ENCODE assay signal across 12 cellular contexts in genomic region chr9:91159664-91160121, GRCh38.
DNase-seq lines count a peak whose midpoint lies in the region; ATAC-seq and TF ChIP-seq lines count a peak whose summit lies in the region.
"Had no signal": no experiment of that assay in that cellular context is flagged by ENCODE, and none has a peak within 500 bp of the region (broad histone marks: within the 10 kb centered on the region; RNA-seq: fewer than 3 reads in every experiment).

No MANE protein-coding gene starts in this region.

- H3K79me1 ChIP-seq in neuronal stem cell (ENCODE audit: low read depth, low read length): no peaks in the 10 kb centered on the region

- WGBS in gastroesophageal sphincter (ENCODE audit: low coverage in 1 of 2), 2 donors: 35 to 56% methylated on average over 5 to 7 of the region's 27 CpGs
- WGBS in neuronal stem cell (ENCODE audit: extremely low coverage in 2 of 2, insufficient read length in 2 of 2, insufficient replicate concordance in 1 of 2), 2 donors: no CpG with 5 or more reads among the region's 27 CpGs

- no peak for ATAC-seq in activated T-cell treated with anti-CD3 and anti-CD28 coated beads, Interleukin-2, amount 50 U/mL, for 72 hours (replicated peaks in 1 of 2)
- ATAC-seq in gastroesophageal sphincter: peak; percentile 62
- ATAC-seq in upper lobe of right lung: peak; percentile 73
- no peak for ATAC-seq in GM19035 (IDR thresholded peaks at IDR 0.05; ENCODE audit: unreplicated experiment)
- ATAC-seq in HG02610 (IDR thresholded peaks at IDR 0.05; ENCODE audit: unreplicated experiment): no peak

- H3K4me1 ChIP-seq in gastroesophageal sphincter: peaks cover 0 to 13% (median 5%) of the 10 kb centered on the region in 3 donors
- H3K4me1 ChIP-seq in neuronal stem cell (ENCODE audit: control insufficient read depth in 2 of 2, insufficient read depth in 1 of 2, low read depth in 1 of 2, low read length in 2 of 2): peaks cover 0 to 9% of the 10 kb centered on the region in 2 donors
- H3K4me1 ChIP-seq in upper lobe of right lung: peaks cover 21% of the 10 kb centered on the region

- H3K36me3 Mint-ChIP-seq in activated T-cell treated with anti-CD3 and anti-CD28 coated beads, Interleukin-2, amount 50 U/mL, for 72 hours (ENCODE audit: insufficient read depth in 2 of 2): peaks cover 5 to 9% of the 10 kb centered on the region in 2 donors
- H3K36me3 Mint-ChIP-seq: activated naive CD8-positive, alpha-beta T cell treated with anti-CD3 and anti-CD28 coated beads for 36 hours had no signal

- no peak for DNase-seq in activated T-cell treated with anti-CD3 and anti-CD28 coated beads, Interleukin-2, amount 50 U/mL, for 72 hours
- no peak for DNase-seq in activated T-cell treated with anti-CD3 and anti-CD28 coated beads, Interleukin-2, amount 50 U/mL, for 1 hour
- no peak for DNase-seq in neuronal stem cell (ENCODE audit: low spot score)
- DNase-seq in upper lobe of right lung: peak; percentile 79
- DNase-seq in NCI-H526 treated with DMSO at 0.1 percent for 48 hours (lab: John Stamatoyannopoulos, UW): no peak
- DNase-seq: activated naive CD8-positive, alpha-beta T cell treated with anti-CD3 and anti-CD28 coated beads for 36 hours; effector CD4-positive, alpha-beta T cell; NCI-H187 treated with DMSO at 0.1 percent for 48 hours had no signal

- no peak overlapping the region for H2AFZ ChIP-seq in neuronal stem cell (ENCODE audit: low read length)

- H2BK120ac ChIP-seq in neuronal stem cell (ENCODE audit: low read depth, low read length): no peak overlapping the region

- H3K18ac ChIP-seq in neuronal stem cell (ENCODE audit: low read length): peak overlapping the region; percentile 36

- peak overlapping the region; percentile 31 for H3K4me2 ChIP-seq in neuronal stem cell (ENCODE audit: insufficient read depth, low read length, poor library complexity, severe bottlenecking)

- no peaks in the 10 kb centered on the region for H3K36me3 ChIP-seq in gastroesophageal sphincter
- no peaks in the 10 kb centered on the region for H3K36me3 ChIP-seq in neuronal stem cell (replicated peaks in 1 of 2; ENCODE audit: control insufficient read depth in 2 of 2, insufficient read depth in 2 of 2, low read length in 2 of 2)
- H3K36me3 ChIP-seq in upper lobe of right lung: no peaks in the 10 kb centered on the region
- H3K36me3 ChIP-seq: neutrophil had no signal

- intact Hi-C loops in upper lobe of right lung (cut with DNase I): no loop called here

- H3K9me3 ChIP-seq in gastroesophageal sphincter: no peaks in the 10 kb centered on the region
- no peaks in the 10 kb centered on the region for H3K9me3 ChIP-seq in neuronal stem cell (replicated peaks in 1 of 2; ENCODE audit: control insufficient read depth in 2 of 2, insufficient read depth in 1 of 2, low read depth in 1 of 2, low read length in 2 of 2)
- no peaks in the 10 kb centered on the region for H3K9me3 ChIP-seq in upper lobe of right lung
- H3K9me3 ChIP-seq: neutrophil had no signal

- no peak overlapping the region for H2BK5ac ChIP-seq in neuronal stem cell (ENCODE audit: low read length)

- H4K91ac ChIP-seq in neuronal stem cell (ENCODE audit: low read depth, low read length, poor library complexity): no peak overlapping the region

- TF ChIP-seq POLR2A in gastroesophageal sphincter (IDR thresholded peaks at IDR 0.05): no peak

- H3K4me3 ChIP-seq in gastroesophageal sphincter (peak overlapping the region in 1 of 2 donors; percentile 27), neuronal stem cell (ENCODE audit: low read length in 2 of 2) (no peak overlapping the region), upper lobe of right lung (no peak overlapping the region)

- H3K4ac ChIP-seq in neuronal stem cell (ENCODE audit: low read length): no peak overlapping the region

- no peak overlapping the region for H3K23ac ChIP-seq in neuronal stem cell (ENCODE audit: low read depth, low read length, poor library complexity)

- H3K27me3 ChIP-seq in gastroesophageal sphincter (no peaks in the 10 kb centered on the region), neuronal stem cell (ENCODE audit: control insufficient read depth in 3 of 3, insufficient read depth in 3 of 3, low read depth in 1 of 3, low read length in 3 of 3) (peaks cover 0 to 2% (median 0%) of the 10 kb centered on the region in 3 experiments), upper lobe of right lung (no peaks in the 10 kb centered on the region)

- H2AK5ac ChIP-seq in neuronal stem cell (ENCODE audit: low read depth, low read length): no peak overlapping the region

- H4K8ac ChIP-seq in neuronal stem cell (ENCODE audit: low read depth, low read length): no peak overlapping the region

- H3K9me3 Mint-ChIP-seq in activated T-cell treated with anti-CD3 and anti-CD28 coated beads, Interleukin-2, amount 50 U/mL, for 72 hours: no peaks in the 10 kb centered on the region
- H3K9me3 Mint-ChIP-seq: activated naive CD8-positive, alpha-beta T cell treated with anti-CD3 and anti-CD28 coated beads for 36 hours had no signal

- H3K27ac Mint-ChIP-seq in activated T-cell treated with anti-CD3 and anti-CD28 coated beads, Interleukin-2, amount 50 U/mL, for 72 hours: peak overlapping the region; percentile 72
- H3K27ac Mint-ChIP-seq: activated naive CD8-positive, alpha-beta T cell treated with anti-CD3 and anti-CD28 coated beads for 36 hours had no signal

- no peak overlapping the region for H3K4me3 Mint-ChIP-seq in activated T-cell treated with anti-CD3 and anti-CD28 coated beads, Interleukin-2, amount 50 U/mL, for 72 hours
- H3K4me3 Mint-ChIP-seq: activated naive CD8-positive, alpha-beta T cell treated with anti-CD3 and anti-CD28 coated beads for 36 hours had no signal

- no peak overlapping the region for H3K9ac ChIP-seq in neuronal stem cell (ENCODE audit: low read depth, low read length, poor library complexity)

- peaks cover 73% of the 10 kb centered on the region for H3K4me1 Mint-ChIP-seq in activated T-cell treated with anti-CD3 and anti-CD28 coated beads, Interleukin-2, amount 50 U/mL, for 72 hours (ENCODE audit: low read depth)

- H3K27me3 Mint-ChIP-seq in activated T-cell treated with anti-CD3 and anti-CD28 coated beads, Interleukin-2, amount 50 U/mL, for 72 hours (ENCODE audit: low read depth): no peaks in the 10 kb centered on the region
- H3K27me3 Mint-ChIP-seq: activated naive CD8-positive, alpha-beta T cell treated with anti-CD3 and anti-CD28 coated beads for 36 hours had no signal

- H3K27ac ChIP-seq in gastroesophageal sphincter (peak overlapping the region in 3 of 4 donors; percentile 12 to 72 (median 24)), neuronal stem cell (replicated peaks; ENCODE audit: low read length) (no peak overlapping the region), upper lobe of right lung (no peak overlapping the region)
- H3K27ac ChIP-seq: neutrophil had no signal

- no peak for TF ChIP-seq CTCF in gastroesophageal sphincter (IDR thresholded peaks at IDR 0.05)
- TF ChIP-seq CTCF in upper lobe of right lung (IDR thresholded peaks at IDR 0.05): no peak

- TF ChIP-seq EP300 in gastroesophageal sphincter (IDR thresholded peaks at IDR 0.05): no peak

- no peak overlapping the region for H2BK12ac ChIP-seq in neuronal stem cell (ENCODE audit: low read length)

- no peak overlapping the region for H2BK15ac ChIP-seq in neuronal stem cell (ENCODE audit: low read length)

- no peak overlapping the region for H3K14ac ChIP-seq in neuronal stem cell (ENCODE audit: low read length)

Comparison
In these comparisons a context has a peak if more than half of its experiments do, and no peak if none do; other contexts are left out.
1. ATAC-seq: peak in gastroesophageal sphincter (single experiment) and upper lobe of right lung (single experiment); none in activated T-cell treated with anti-CD3 and anti-CD28 coated beads, Interleukin-2, amount 50 U/mL, for 72 hours (0 of 2), GM19035 (single experiment) and HG02610 (single experiment).
2. H3K27ac ChIP-seq: peak in gastroesophageal sphincter (3 of 4); none in neuronal stem cell (single experiment) and upper lobe of right lung (single experiment).